Comparison of ENCODE assay signal across 8 cellular contexts in genomic region chr9:20620658-20621552, GRCh38. TPM values are rescaled to one million over a fixed set of nuclear protein-coding genes. Genes with fewer than 3 reads are reported as not detected.
DNase-seq lines count a peak whose midpoint lies in the region; ATAC-seq and TF ChIP-seq lines count a peak whose summit lies in the region.

No MANE protein-coding gene starts in this region.

- no peak for TF ChIP-seq CTCF in WTC11 (IDR thresholded peaks at IDR 0.05)

- DNase-seq in activated CD4-positive, CD25-positive, alpha-beta regulatory T cell (lab: John Stamatoyannopoulos, UW), result peak in 3 of 4 experiments; percentile 30 to 41 (median 33)
- no peak for DNase-seq in WTC11 (ENCODE audit: low spot score)
- DNase-seq in central memory CD8-positive, alpha-beta T cell (ENCODE audit: low spot score in 2 of 2), result peak; percentile 27
- DNase-seq in kidney tubule cell (ENCODE audit: low spot score), result peak; percentile 53
- DNase-seq in stimulated activated CD4-positive, alpha-beta T cell treated with anti-CD3 and anti-CD28 coated beads, Interleukin-1b, Interleukin-23, amount 100 ng/mL, for 4 hours (ENCODE audit: low read depth in 2 of 2), result peak; percentile 43 to 50
- no peak for DNase-seq in medulla oblongata (ENCODE audit: extremely low spot score)
- no peak for DNase-seq in NCI-H2029 treated with DMSO at 0.1 percent for 48 hours (lab: John Stamatoyannopoulos, UW)

- H3K36me3 Mint-ChIP-seq in WTC11, result no peaks in the 10 kb centered on the region
- peaks cover 32% of the 10 kb centered on the region for H3K36me3 Mint-ChIP-seq in central memory CD8-positive, alpha-beta T cell (ENCODE audit: insufficient read depth)

- POLR2A ChIA-PET in WTC11 (lab: Charles Lee), result interaction anchor here (1.3 kb wide), 1 partner anchor 38 kb away, joined by 5 read pairs; no protein-coding TSS in a partner anchor

- ATAC-seq in activated CD4-positive, CD25-positive, alpha-beta regulatory T cell treated with anti-CD3 and anti-CD28 coated beads, Interleukin-2, amount 50 U/mL, for 24 hours, result no peak
- ATAC-seq in WTC11, result no peak
- ATAC-seq in central memory CD8-positive, alpha-beta T cell (replicated peaks; ENCODE audit: extremely low read depth, poor library complexity, severe bottlenecking), result no peak

- H3K4me3 Mint-ChIP-seq in WTC11, result peak overlapping the region; percentile 73
- peak overlapping the region; percentile 90 for H3K4me3 Mint-ChIP-seq in central memory CD8-positive, alpha-beta T cell

- no peaks in the 10 kb centered on the region for H3K9me3 Mint-ChIP-seq in WTC11
- H3K9me3 Mint-ChIP-seq in central memory CD8-positive, alpha-beta T cell, result no peaks in the 10 kb centered on the region

- H3K4me1 Mint-ChIP-seq in WTC11, result peaks cover 29% of the 10 kb centered on the region
- H3K4me1 Mint-ChIP-seq in central memory CD8-positive, alpha-beta T cell, result peaks cover 66% of the 10 kb centered on the region

- CTCF ChIA-PET in WTC11 (lab: Charles Lee), result interaction anchor here (0.9 to 2.4 kb wide), 2 partner anchors 9 to 96 kb away, joined by 3 to 10 read pairs; no protein-coding TSS in a partner anchor

- H3K27me3 Mint-ChIP-seq in WTC11 (ENCODE audit: low read depth), result peaks cover 62% of the 10 kb centered on the region
- no peaks in the 10 kb centered on the region for H3K27me3 Mint-ChIP-seq in central memory CD8-positive, alpha-beta T cell

- H3K27ac Mint-ChIP-seq in WTC11, result no peak overlapping the region
- H3K27ac Mint-ChIP-seq in central memory CD8-positive, alpha-beta T cell (ENCODE audit: low read depth), result peak overlapping the region; percentile 98

TF ChIP-seq in WTC11, 78 proteins besides CTCF, POLR2A, EP300 and RAD21:
- TF ChIP-seq ZBTB43 (CRISPR knock-in tag; IDR thresholded peaks at IDR 0.05), result 0 out of 2 replicates have a peak, but pooled peaks have one; percentile 32
- 0 out of 2 replicates have a peak, but pooled peaks have one; percentile 13 for TF ChIP-seq FOXK1 (CRISPR knock-in tag; IDR thresholded peaks at IDR 0.05)
- no peak for TF ChIP-seq ETV6 (CRISPR knock-in tag; IDR thresholded peaks at IDR 0.05)

RNA-seq across cellular contexts. Expression of gene MLLT3, which starts 1.4 kb away (rescaled TPM):
- 7.0 to 11.6 TPM (median 10.0 TPM) in 3 replicates for total RNA-seq in WTC11 (2021)

Comparison
In these comparisons a context has a peak if more than half of its experiments do, and no peak if none do; other contexts are left out.
1. DNase-seq: peak in activated CD4-positive, CD25-positive, alpha-beta regulatory T cell (3 of 4), central memory CD8-positive, alpha-beta T cell (2 of 2), kidney tubule cell (single experiment) and stimulated activated CD4-positive, alpha-beta T cell treated with anti-CD3 and anti-CD28 coated beads, Interleukin-1b, Interleukin-23, amount 100 ng/mL, for 4 hours (2 of 2); none in WTC11 (single experiment), medulla oblongata (single experiment) and NCI-H2029 treated with DMSO at 0.1 percent for 48 hours (single experiment).